ENCODE assay signal across 19 cellular contexts in the genomic region with DNA sequence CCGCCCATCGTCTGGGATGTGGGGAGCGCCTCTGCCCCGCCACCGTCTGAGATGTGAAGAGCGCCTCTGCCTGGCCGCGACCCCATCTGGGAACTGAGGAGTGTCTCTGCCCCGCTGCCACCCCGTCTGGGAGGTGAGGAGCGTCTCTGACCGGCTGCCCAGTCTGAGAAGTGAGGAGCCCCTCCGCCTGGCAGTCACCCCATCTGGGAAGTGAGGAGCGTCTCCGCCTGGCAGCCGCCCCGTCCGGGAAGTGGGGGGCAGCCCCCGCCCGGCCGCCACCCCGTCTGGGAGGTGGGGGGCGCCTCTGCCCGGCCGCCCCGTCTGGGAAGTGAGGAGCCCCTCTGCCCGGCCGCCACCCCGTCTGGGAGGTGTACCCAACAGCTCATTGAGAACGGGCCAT. TPM values are rescaled to one million over a fixed set of nuclear protein-coding genes. Genes with fewer than 3 reads are reported as not detected.
"Had no signal": no experiment of that assay in that cellular context is flagged by ENCODE, and none has a peak within 500 bp of the region (broad histone marks: within the 10 kb centered on the region; RNA-seq: fewer than 3 reads in every experiment).

No MANE protein-coding gene starts in this region.

RNA-seq across cellular contexts. Expression of gene DGAT2L6, which starts 54.3 kb away (rescaled TPM):
- total RNA-seq: activated naive CD4-positive, alpha-beta T cell treated with anti-CD3 and anti-CD28 coated beads for 36 hours; activated naive CD4-positive, alpha-beta T cell treated with anti-CD3 and anti-CD28 coated beads, Interleukin-2, amount 50 U/mL, for 72 hours; activated naive CD8-positive, alpha-beta T cell treated with anti-CD3 and anti-CD28 coated beads for 36 hours; activated naive CD8-positive, alpha-beta T cell treated with anti-CD3 and anti-CD28 coated beads, Interleukin-2, amount 10 ng/mL, durations not matched to agents 7 days and 5 days; activated T-cell treated with anti-CD3 and anti-CD28 coated beads, Interleukin-2, amount 50 U/mL, for 4 hours; activated T-cell treated with anti-CD3 and anti-CD28 coated beads, Interleukin-2, amount 50 U/mL, for 72 hours; activated T-helper 1 cell treated with anti-CD3 and anti-CD28 coated beads, Interleukin-12 subunit alpha, Interleukin-12 subunit beta, Interleukin-2, Interleukin-4 antibody, amounts not matched to agents 30 ng/mL and 10 ng/mL and 1 ng/mL, durations not matched to agents 14 hours and 24 hours and 36 hours; activated T-helper 2 cell treated with anti-CD3 and anti-CD28 coated beads, Interferon-gamma antibody, Interleukin-2, Interleukin-4, amounts not matched to agents 10 μg/mL and 5 μg/mL and 100 μg/mL, durations not matched to agents 14 hours and 24 hours and 36 hours; adrenal gland; aorta; ascending aorta; astrocyte; body of pancreas; breast epithelium; bronchial epithelial cell; cardiac muscle cell; cardiac septum; cerebellum; chondrocyte had no signal
